ENCODE assay signal across 1 cellular context in genomic region chr22:30245985-30246901, GRCh38.
TF ChIP-seq lines count a peak whose summit lies in the region.

LIF (minus strand) TSS chr22:30246759; CDS start chr22:30246695, 64 bp downstream.

TF ChIP-seq in WTC11, 78 proteins besides CTCF, POLR2A, EP300 and RAD21 (continued from another document):
- TF ChIP-seq ZSCAN18 (CRISPR knock-in tag; IDR thresholded peaks at IDR 0.05), result no peak
- TF ChIP-seq MYBL2 (CRISPR knock-in tag; IDR thresholded peaks at IDR 0.05), result 0 out of 2 replicates have a peak, but pooled peaks have one; percentile 30
- TF ChIP-seq, protein P1, sequence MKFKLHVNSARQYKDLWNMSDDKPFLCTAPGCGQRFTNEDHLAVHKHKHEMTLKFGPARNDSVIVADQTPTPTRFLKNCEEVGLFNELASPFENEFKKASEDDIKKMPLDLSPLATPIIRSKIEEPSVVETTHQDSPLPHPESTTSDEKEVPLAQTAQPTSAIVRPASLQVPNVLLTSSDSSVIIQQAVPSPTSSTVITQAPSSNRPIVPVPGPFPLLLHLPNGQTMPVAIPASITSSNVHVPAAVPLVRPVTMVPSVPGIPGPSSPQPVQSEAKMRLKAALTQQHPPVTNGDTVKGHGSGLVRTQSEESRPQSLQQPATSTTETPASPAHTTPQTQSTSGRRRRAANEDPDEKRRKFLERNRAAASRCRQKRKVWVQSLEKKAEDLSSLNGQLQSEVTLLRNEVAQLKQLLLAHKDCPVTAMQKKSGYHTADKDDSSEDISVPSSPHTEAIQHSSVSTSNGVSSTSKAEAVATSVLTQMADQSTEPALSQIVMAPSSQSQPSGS (CRISPR knock-in tag; IDR thresholded peaks at IDR 0.05; ENCODE audit: borderline replicate concordance, low read depth), result no peak
- peak; percentile 65; the same call in 1 of the 2 replicates for TF ChIP-seq MAX (CRISPR knock-in tag; IDR thresholded peaks at IDR 0.05)
- no peak for TF ChIP-seq NFYB (CRISPR knock-in tag; conservative IDR thresholded peaks at IDR 0.05; ENCODE audit: low read depth)
- peak; percentile 50; the same call in 1 of the 2 replicates for TF ChIP-seq USF1 (CRISPR knock-in tag; IDR thresholded peaks at IDR 0.05)
- TF ChIP-seq, protein P2, sequence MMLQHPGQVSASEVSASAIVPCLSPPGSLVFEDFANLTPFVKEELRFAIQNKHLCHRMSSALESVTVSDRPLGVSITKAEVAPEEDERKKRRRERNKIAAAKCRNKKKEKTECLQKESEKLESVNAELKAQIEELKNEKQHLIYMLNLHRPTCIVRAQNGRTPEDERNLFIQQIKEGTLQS (CRISPR knock-in tag; conservative IDR thresholded peaks at IDR 0.05), result no peak
- TF ChIP-seq ZNF425 (CRISPR knock-in tag; conservative IDR thresholded peaks at IDR 0.05), result no peak
- TF ChIP-seq TEAD4 (CRISPR knock-in tag; IDR thresholded peaks at IDR 0.05), result no peak
- TF ChIP-seq IRF2 (CRISPR knock-in tag; IDR thresholded peaks at IDR 0.05; ENCODE audit: borderline replicate concordance, low read depth), result no peak
